28 cellular contexts compared by ENCODE assay signal in the genomic region with DNA sequence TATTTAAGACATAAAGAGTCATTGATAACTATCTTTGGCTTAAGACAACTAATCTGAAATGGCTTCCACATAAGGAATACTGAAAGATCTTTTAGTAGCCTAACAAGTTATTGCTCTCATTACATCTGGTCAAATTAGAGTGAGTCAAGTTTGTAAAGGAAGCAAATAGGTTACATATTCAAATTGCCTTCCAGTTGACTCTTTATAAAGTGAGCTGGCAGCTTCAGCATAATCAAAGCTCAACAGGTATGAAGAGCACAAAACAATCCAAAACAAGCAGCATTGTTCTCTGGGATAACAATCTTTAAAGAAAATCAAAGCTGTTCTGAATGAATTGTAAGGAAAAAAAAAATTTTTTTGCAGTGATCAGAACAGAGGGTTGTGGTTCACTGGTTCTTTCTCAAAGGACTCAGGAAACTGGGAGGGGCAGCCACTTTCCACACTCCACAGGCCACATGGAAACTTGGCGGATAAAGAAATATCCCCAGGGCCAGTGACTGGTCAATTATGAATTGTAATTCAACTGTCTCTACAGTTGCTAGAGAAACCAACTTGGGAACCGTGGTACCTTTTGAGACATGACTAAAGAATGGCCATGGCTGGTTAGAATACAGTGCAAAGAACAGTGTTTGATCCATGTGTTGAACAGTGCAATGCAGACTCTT.
A peak's percentile ranks its signal among the peaks of the same experiment; 100 is the strongest.
DNase-seq lines count a peak whose midpoint lies in the region; ATAC-seq and TF ChIP-seq lines count a peak whose summit lies in the region.
"Had no signal": no experiment of that assay in that cellular context is flagged by ENCODE, and none has a peak within 500 bp of the region (broad histone marks: within the 10 kb centered on the region; RNA-seq: fewer than 3 reads in every experiment).

No MANE protein-coding gene starts in this region.

- no peak overlapping the region for H3K23ac ChIP-seq in neuronal stem cell (ENCODE audit: low read depth, low read length, poor library complexity)

- no peak overlapping the region for H2BK5ac ChIP-seq in neuronal stem cell (ENCODE audit: low read length)

- H3K4me3 ChIP-seq in PC-3 (ENCODE audit: low read length) (no peak overlapping the region), epithelial cell of proximal tubule (ENCODE audit: low read depth, low read length) (no peak overlapping the region), neuronal stem cell (ENCODE audit: low read length in 2 of 2) (no peak overlapping the region)
- H3K4me3 ChIP-seq: body of pancreas, heart left ventricle, left lung, upper lobe of left lung had no signal

- H3K27me3 ChIP-seq in PC-3 (ENCODE audit: low read length) = peaks cover 3% of the 10 kb centered on the region; the same call in 1 of the 2 replicates
- H3K27me3 ChIP-seq in neuronal stem cell (ENCODE audit: control insufficient read depth in 3 of 3, insufficient read depth in 3 of 3, low read depth in 1 of 3, low read length in 3 of 3) = no peaks in the 10 kb centered on the region
- H3K27me3 ChIP-seq: body of pancreas, heart left ventricle, left lung, upper lobe of left lung had no signal

- POLR2A ChIA-PET in PC-3 (lab: Charles Lee; ENCODE audit: unreplicated experiment) = no interaction called here

- no peaks in the 10 kb centered on the region for H3F3A ChIP-seq in PC-3 (ENCODE audit: low read length, unreplicated experiment)

- no peak for TF ChIP-seq CTCF in PC-3 (conservative IDR thresholded peaks at IDR 0.05; ENCODE audit: low read depth, low read length)
- no peak for TF ChIP-seq CTCF in epithelial cell of proximal tubule (conservative IDR thresholded peaks at IDR 0.05; ENCODE audit: low read depth, low read length)

- no peaks in the 10 kb centered on the region for H3K9me3 ChIP-seq in PC-3 (ENCODE audit: low read length)
- no peaks in the 10 kb centered on the region for H3K9me3 ChIP-seq in neuronal stem cell (replicated peaks in 1 of 2; ENCODE audit: control insufficient read depth in 2 of 2, insufficient read depth in 1 of 2, low read depth in 1 of 2, low read length in 2 of 2)
- H3K9me3 ChIP-seq: body of pancreas, heart left ventricle, left lung, SK-N-SH, upper lobe of left lung had no signal

- ATAC-seq in PC-3 = no peak
- no peak for ATAC-seq in HG02840 (IDR thresholded peaks at IDR 0.05; ENCODE audit: low FRiP score, unreplicated experiment)
- ATAC-seq in HG03280 (IDR thresholded peaks at IDR 0.05; ENCODE audit: unreplicated experiment) = no peak
- ATAC-seq: body of pancreas; heart left ventricle; HepG2; left lung; natural killer cell treated with Interleukin-12 subunit alpha and Interleukin-12 subunit beta and Interleukin-15 and Interleukin-18, amount 100 ng/mL, for 72 hours had no signal

- BruUV-seq in PC-3 (replicated peaks; lab: Mats Ljungman, UMichigan) = no TSS peak

- in situ Hi-C loops in Caki2 (cut with HindIII; ENCODE audit: low pct_unique_long_range_greater_than_20kb, low sequenced_read_pairs) = no loop called here

- intact Hi-C loops in PC-3 (cut with micrococcal nuclease) = no loop called here

- H3K79me1 ChIP-seq in neuronal stem cell (ENCODE audit: low read depth, low read length) = no peaks in the 10 kb centered on the region

- no peak overlapping the region for H4K91ac ChIP-seq in neuronal stem cell (ENCODE audit: low read depth, low read length, poor library complexity)

- H3K9me2 ChIP-seq in PC-3 (replicated peaks; ENCODE audit: low read length) = no peaks in the 10 kb centered on the region; the same call in 1 of the 2 replicates

- no peak overlapping the region for H3K9ac ChIP-seq in PC-3 (ENCODE audit: low read length)
- H3K9ac ChIP-seq in neuronal stem cell (ENCODE audit: low read depth, low read length, poor library complexity) = no peak overlapping the region
- H3K9ac ChIP-seq: SK-N-SH had no signal

- H3K18ac ChIP-seq in neuronal stem cell (ENCODE audit: low read length) = no peak overlapping the region

- no peaks in the 10 kb centered on the region for H3K36me3 ChIP-seq in PC-3 (ENCODE audit: low read depth, low read length)
- no peaks in the 10 kb centered on the region for H3K36me3 ChIP-seq in neuronal stem cell (replicated peaks in 1 of 2; ENCODE audit: control insufficient read depth in 2 of 2, insufficient read depth in 2 of 2, low read length in 2 of 2)
- H3K36me3 ChIP-seq: heart left ventricle, left lung, upper lobe of left lung had no signal

- no peak overlapping the region for H2AK5ac ChIP-seq in neuronal stem cell (ENCODE audit: low read depth, low read length)

- H3K27ac ChIP-seq in PC-3 (ENCODE audit: low read length) (no peak overlapping the region), neuronal stem cell (replicated peaks; ENCODE audit: low read length) (no peak overlapping the region)
- H3K27ac ChIP-seq: body of pancreas, heart left ventricle, HL-60, left lung, RWPE1, upper lobe of left lung had no signal

- no peak overlapping the region for H4K8ac ChIP-seq in neuronal stem cell (ENCODE audit: low read depth, low read length)

- no CpG with 5 or more reads among the region's 2 CpGs for WGBS in neuronal stem cell (ENCODE audit: extremely low coverage in 2 of 2, insufficient read length in 2 of 2, insufficient replicate concordance in 1 of 2), 2 donors

- H3K14ac ChIP-seq in neuronal stem cell (ENCODE audit: low read length) = no peak overlapping the region

- H4K20me1 ChIP-seq in PC-3 (ENCODE audit: low read length) = no peaks in the 10 kb centered on the region

- no peak overlapping the region for H3K4ac ChIP-seq in neuronal stem cell (ENCODE audit: low read length)

- no peak overlapping the region for H3K4me2 ChIP-seq in PC-3 (ENCODE audit: low read length)
- H3K4me2 ChIP-seq in neuronal stem cell (ENCODE audit: insufficient read depth, low read length, poor library complexity, severe bottlenecking) = no peak overlapping the region
- H3K4me2 ChIP-seq: SK-N-SH had no signal

- H2BK12ac ChIP-seq in neuronal stem cell (ENCODE audit: low read length) = no peak overlapping the region

- no peak overlapping the region for H2BK15ac ChIP-seq in neuronal stem cell (ENCODE audit: low read length)

- CTCF ChIA-PET in PC-3 (lab: Charles Lee) = no interaction called here

- H2BK120ac ChIP-seq in neuronal stem cell (ENCODE audit: low read depth, low read length) = no peak overlapping the region

- DNase-seq in Caki2 (ENCODE audit: low read depth) = peak; percentile 95
- DNase-seq in PC-3 = peak; percentile 22
- DNase-seq in epithelial cell of proximal tubule (ENCODE audit: low read depth) = peak; percentile 83
- no peak for DNase-seq in neuronal stem cell (ENCODE audit: low spot score)
- no peak for DNase-seq in NCI-H226
- no peak for DNase-seq in mesenteric fat pad (ENCODE audit: low spot score)
- DNase-seq: activated B cell treated with CpG ODN at 0.5 μM for 24 hours; activated CD4-positive, alpha-beta memory T cell treated with anti-CD3 and anti-CD28 coated beads for 36 hours; activated effector memory CD4-positive, alpha-beta T cell treated with Interleukin-2 at 50 U/mL for 16 hours; body of pancreas; effector memory CD4-positive, alpha-beta T cell; GDM1; heart left ventricle; HFFc6; left lung; midbrain; NCI-H1105 treated with DMSO at 0.1 percent for 48 hours; NCI-H524 treated with DMSO at 0.1 percent for 48 hours; posterior cingulate gyrus; SK-N-SH; T-helper 2 cell; upper lobe of left lung had no signal

- no peaks in the 10 kb centered on the region for H3K79me2 ChIP-seq in PC-3 (ENCODE audit: low read length)

- peaks cover 13% of the 10 kb centered on the region for H3K4me1 ChIP-seq in PC-3 (ENCODE audit: insufficient read depth, low read length)
- peaks cover 10 to 16% of the 10 kb centered on the region in 2 donors for H3K4me1 ChIP-seq in neuronal stem cell (ENCODE audit: control insufficient read depth in 2 of 2, insufficient read depth in 1 of 2, low read depth in 1 of 2, low read length in 2 of 2)
- H3K4me1 ChIP-seq: body of pancreas, heart left ventricle, left lung, upper lobe of left lung had no signal

- no peak overlapping the region for H2AFZ ChIP-seq in PC-3 (ENCODE audit: low read length)
- peak overlapping the region; percentile 70 for H2AFZ ChIP-seq in neuronal stem cell (ENCODE audit: low read length)

Comparison
In these comparisons a context has a peak if more than half of its experiments do, and no peak if none do; other contexts are left out.
1. DNase-seq: peak in Caki2 (single experiment), PC-3 (single experiment) and epithelial cell of proximal tubule (single experiment); none in neuronal stem cell (single experiment), NCI-H226 (single experiment) and mesenteric fat pad (single experiment).